In genomic region chr9:95373765-95374435, GRCh38 we compare ENCODE assay signal across 13 cellular contexts. TPM values are rescaled to one million over a fixed set of nuclear protein-coding genes. Genes with fewer than 3 reads are reported as not detected.
A peak's percentile ranks its signal among the peaks of the same experiment; 100 is the strongest.
DNase-seq lines count a peak whose midpoint lies in the region; ATAC-seq lines count a peak whose summit lies in the region.
"Had no signal": no experiment of that assay in that cellular context is flagged by ENCODE, and none has a peak within 500 bp of the region (broad histone marks: within the 10 kb centered on the region; RNA-seq: fewer than 3 reads in every experiment).

No MANE protein-coding gene starts in this region.

- H2BK15ac ChIP-seq in mesendoderm (replicated peaks; ENCODE audit: low read depth): peak overlapping the region; percentile 78

- ATAC-seq in HG03139 (IDR thresholded peaks at IDR 0.05; ENCODE audit: unreplicated experiment): no peak

- no peaks in the 10 kb centered on the region for H3K36me3 Mint-ChIP-seq in activated naive CD4-positive, alpha-beta T cell treated with anti-CD3 and anti-CD28 coated beads, Interleukin-2, amount 10 ng/mL, durations not matched to agents 7 days and 5 days

- no peak overlapping the region for H3K4me2 ChIP-seq in mesendoderm (ENCODE audit: low read length)

- no peak overlapping the region for H3K56ac ChIP-seq in mesendoderm (ENCODE audit: low read length)

- H3K36me3 ChIP-seq in SK-N-MC (ENCODE audit: insufficient read depth, low read length) (no peaks in the 10 kb centered on the region), mesendoderm (ENCODE audit: control insufficient read depth, insufficient read depth, low read length) (no peaks in the 10 kb centered on the region)

- H3K9ac ChIP-seq in SK-N-MC (ENCODE audit: insufficient read length): peak overlapping the region; percentile 17
- no peak overlapping the region for H3K9ac ChIP-seq in mesendoderm (ENCODE audit: low read length)

- no peak overlapping the region for H2BK120ac ChIP-seq in mesendoderm (ENCODE audit: low read depth, low read length)

- H3K27ac Mint-ChIP-seq in activated naive CD4-positive, alpha-beta T cell treated with anti-CD3 and anti-CD28 coated beads, Interleukin-2, amount 10 ng/mL, durations not matched to agents 7 days and 5 days: no peak overlapping the region
- H3K27ac Mint-ChIP-seq: B cell, H9 had no signal

- H4K8ac ChIP-seq in mesendoderm (ENCODE audit: low read depth, low read length): no peak overlapping the region

- no peak overlapping the region for H2AK5ac ChIP-seq in mesendoderm (ENCODE audit: low read length)

- H3K27ac ChIP-seq in SK-N-MC: no peak overlapping the region
- H3K27ac ChIP-seq in mesendoderm (ENCODE audit: low read depth, low read length): no peak overlapping the region

- H3K18ac ChIP-seq in mesendoderm (ENCODE audit: low read length): no peak overlapping the region

- H3K79me1 ChIP-seq in mesendoderm (ENCODE audit: low read length): no peaks in the 10 kb centered on the region

- no peaks in the 10 kb centered on the region for H3K9me3 ChIP-seq in SK-N-MC (ENCODE audit: low read depth, low read length)

- H3K9me3 Mint-ChIP-seq in activated naive CD4-positive, alpha-beta T cell treated with anti-CD3 and anti-CD28 coated beads, Interleukin-2, amount 10 ng/mL, durations not matched to agents 7 days and 5 days: no peaks in the 10 kb centered on the region

- no peak overlapping the region for H3K4me3 ChIP-seq in SK-N-MC
- H3K4me3 ChIP-seq in mesendoderm (ENCODE audit: low read length): no peak overlapping the region

- no peaks in the 10 kb centered on the region for H3K79me2 ChIP-seq in mesendoderm (ENCODE audit: control insufficient read depth, insufficient read depth, low read length)

- DNase-seq in NCI-H748 (lab: John Stamatoyannopoulos, UW; ENCODE audit: unreplicated experiment): peak; percentile 32
- DNase-seq in NCI-H748 treated with DMSO at 0.1 percent for 48 hours (lab: John Stamatoyannopoulos, UW): no peak
- no peak for DNase-seq in SK-N-MC (ENCODE audit: low read depth, low spot score)
- no peak for DNase-seq in mesendoderm
- DNase-seq in activated naive CD4-positive, alpha-beta T cell treated with anti-CD3 and anti-CD28 coated beads, Interleukin-2, amount 10 ng/mL, durations not matched to agents 7 days and 5 days: no peak
- DNase-seq in COR-L47 (lab: John Stamatoyannopoulos, UW): no peak
- DNase-seq: H9, Kasumi-1, MM.1S, NCI-H187, NCI-H446 had no signal

- no CpG with 5 or more reads among the region's 8 CpGs for WGBS in mesendoderm (ENCODE audit: extremely low coverage, insufficient coverage, low lambda C conversion rate)

- H4K5ac ChIP-seq in mesendoderm (ENCODE audit: low read length): no peak overlapping the region

- no peaks in the 10 kb centered on the region for H3K4me1 ChIP-seq in mesendoderm (ENCODE audit: control insufficient read depth, low read depth, low read length)

- no peak overlapping the region for H3K4me3 Mint-ChIP-seq in activated naive CD4-positive, alpha-beta T cell treated with anti-CD3 and anti-CD28 coated beads, Interleukin-2, amount 10 ng/mL, durations not matched to agents 7 days and 5 days
- H3K4me3 Mint-ChIP-seq: B cell, H9 had no signal

- no peak overlapping the region for H3K23ac ChIP-seq in mesendoderm (ENCODE audit: low read length)

- no peaks in the 10 kb centered on the region for H3K27me3 ChIP-seq in mesendoderm (ENCODE audit: insufficient read depth, low read length, poor library complexity)

- H2BK5ac ChIP-seq in mesendoderm (ENCODE audit: low read length): no peak overlapping the region

- no peak overlapping the region for H3K4ac ChIP-seq in mesendoderm (ENCODE audit: low read depth, low read length)

- peaks cover 41% of the 10 kb centered on the region for H3K27me3 Mint-ChIP-seq in activated naive CD4-positive, alpha-beta T cell treated with anti-CD3 and anti-CD28 coated beads, Interleukin-2, amount 10 ng/mL, durations not matched to agents 7 days and 5 days

- CTCF ChIA-PET in activated naive CD4-positive, alpha-beta T cell treated with anti-CD3 and anti-CD28 coated beads, Interleukin-2, amount 10 ng/mL, durations not matched to agents 7 days and 5 days (lab: Charles Lee): no interaction called here

- H3K4me1 Mint-ChIP-seq in activated naive CD4-positive, alpha-beta T cell treated with anti-CD3 and anti-CD28 coated beads, Interleukin-2, amount 10 ng/mL, durations not matched to agents 7 days and 5 days: no peaks in the 10 kb centered on the region
- H3K4me1 Mint-ChIP-seq: B cell had no signal

RNA-seq across cellular contexts. Expression of gene FANCC, which starts 56.4 kb away (rescaled TPM):
- polyA plus RNA-seq in mesendoderm (2013, experiment 1 of 2): 8.1 TPM
- polyA plus RNA-seq in mesendoderm (2013, experiment 2 of 2): 7.9 TPM
